ENCODE assay signal across 1 cellular context in genomic region chr10:102743588-102744373, GRCh38.
A peak's percentile ranks its signal among the peaks of the same experiment; 100 is the strongest.
TF ChIP-seq lines count a peak whose summit lies in the region.

WBP1L (plus strand) TSS chr10:102743948; CDS start chr10:102744054, 106 bp downstream.

TF ChIP-seq in HepG2, 621 proteins besides CTCF, POLR2A, EP300 and RAD21 (continued from another document):
- TF ChIP-seq ARID3A (IDR thresholded peaks at IDR 0.05; ENCODE audit: low read depth, low read length) (peak; percentile 70; the same call in 1 of the 2 replicates), YY1 (IDR thresholded peaks at IDR 0.05; ENCODE audit: insufficient read depth, insufficient replicate concordance, low read depth, low read length) (peak; percentile 98), DMAP1 (CRISPR knock-in tag; IDR thresholded peaks at IDR 0.05) (peak; percentile 23; the same call in 1 of the 2 replicates), ZNF724P (CRISPR knock-in tag; IDR thresholded peaks at IDR 0.05; ENCODE audit: borderline replicate concordance) (no peak), ZNF841 (CRISPR knock-in tag; IDR thresholded peaks at IDR 0.05; ENCODE audit: borderline replicate concordance) (no peak), IRF9 (CRISPR knock-in tag; IDR thresholded peaks at IDR 0.05; ENCODE audit: borderline replicate concordance) (no peak), ZNF367 (CRISPR knock-in tag; IDR thresholded peaks at IDR 0.05; ENCODE audit: borderline replicate concordance) (no peak), AGO1 (IDR thresholded peaks at IDR 0.05; ENCODE audit: low read depth, low read length, poor library complexity, severe bottlenecking) (peak; percentile 95), ZBTB21 (CRISPR knock-in tag; IDR thresholded peaks at IDR 0.05) (no peak), SOX6 (IDR thresholded peaks at IDR 0.05) (no peak), SOX6 (CRISPR knock-in tag; IDR thresholded peaks at IDR 0.05) (no peak; the same call in 1 of the 2 replicates), POLR2AphosphoS5 (IDR thresholded peaks at IDR 0.05; ENCODE audit: low read depth, low read length) (peak; percentile 64), ZSCAN21 (CRISPR knock-in tag; IDR thresholded peaks at IDR 0.05; ENCODE audit: borderline replicate concordance) (0 out of 2 replicates have a peak, but pooled peaks have one; percentile 38), KMT2B (CRISPR knock-in tag; IDR thresholded peaks at IDR 0.05) (no peak; the same call in 1 of the 2 replicates), MXD4 (CRISPR knock-in tag; IDR thresholded peaks at IDR 0.05) (peak; percentile 64; the same call in 1 of the 2 replicates), MTF2 (CRISPR knock-in tag; IDR thresholded peaks at IDR 0.05; ENCODE audit: borderline replicate concordance) (0 out of 2 replicates have a peak, but pooled peaks have one; percentile 52), FOXK1 (CRISPR knock-in tag; IDR thresholded peaks at IDR 0.05; ENCODE audit: borderline replicate concordance, low read depth) (no peak)
